ENCODE assay signal across 8 cellular contexts in genomic region chrX:37846558-37846933, GRCh38. TPM values are rescaled to one million over a fixed set of nuclear protein-coding genes. Genes with fewer than 3 reads are reported as not detected.
A peak's percentile ranks its signal among the peaks of the same experiment; 100 is the strongest.
DNase-seq lines count a peak whose midpoint lies in the region; ATAC-seq and TF ChIP-seq lines count a peak whose summit lies in the region.

No MANE protein-coding gene starts in this region.

- DNase-seq in SK-N-SH (no peak), GM13976 (ENCODE audit: low spot score) (no peak)
- DNase-seq in activated naive CD4-positive, alpha-beta T cell treated with anti-CD3 and anti-CD28 coated beads, Interleukin-2, amount 50 U/mL, for 72 hours (ENCODE audit: low spot score in 2 of 2): no peak
- DNase-seq in stimulated activated naive CD8-positive, alpha-beta T cell treated with anti-CD3 and anti-CD28 coated beads, Interleukin-15, amount 100 ng/mL, for 72 hours: no peak

- no peaks in the 10 kb centered on the region for H3K9me2 ChIP-seq in SK-N-SH

- no peaks in the 10 kb centered on the region for H3K9me3 Mint-ChIP-seq in activated naive CD4-positive, alpha-beta T cell treated with anti-CD3 and anti-CD28 coated beads, Interleukin-2, amount 50 U/mL, for 72 hours
- H3K9me3 Mint-ChIP-seq in stimulated activated naive CD8-positive, alpha-beta T cell treated with anti-CD3 and anti-CD28 coated beads, Interleukin-15, amount 100 ng/mL, for 72 hours: no peaks in the 10 kb centered on the region

- no peak for ATAC-seq in SK-N-SH treated with all-trans-retinoic acid at 6 μM for 48 hours
- peak; percentile 23 to 34 for ATAC-seq in activated naive CD4-positive, alpha-beta T cell treated with anti-CD3 and anti-CD28 coated beads, Interleukin-2, amount 50 U/mL, for 72 hours
- ATAC-seq in stimulated activated naive CD8-positive, alpha-beta T cell treated with anti-CD3 and anti-CD28 coated beads, Interleukin-15, amount 100 ng/mL, for 72 hours: peak; percentile 36
- no peak for ATAC-seq in GM18861 (IDR thresholded peaks at IDR 0.05; ENCODE audit: unreplicated experiment)
- no peak for ATAC-seq in GM18520 (IDR thresholded peaks at IDR 0.05; ENCODE audit: unreplicated experiment)

- peak overlapping the region; percentile 75 to 80 for H3K4me3 Mint-ChIP-seq in stimulated activated naive CD8-positive, alpha-beta T cell treated with anti-CD3 and anti-CD28 coated beads, Interleukin-15, amount 100 ng/mL, for 72 hours

- no peak for TF ChIP-seq RAD21 in SK-N-SH (IDR thresholded peaks at IDR 0.05; ENCODE audit: low read length)

- no peaks in the 10 kb centered on the region; a peak in 1 of 4 replicates for H3K4me1 ChIP-seq in SK-N-SH (ENCODE audit: control insufficient read depth in 1 of 2, insufficient read depth in 2 of 2, low read depth in 1 of 2, low read length in 1 of 2)

- CTCF ChIA-PET in SK-N-SH (lab: Yijun Ruan, JAX): no interaction called here

- no peaks in the 10 kb centered on the region for H3K27me3 ChIP-seq in SK-N-SH (ENCODE audit: insufficient read depth)

- H3F3A ChIP-seq in SK-N-SH (replicated peaks; ENCODE audit: insufficient read depth): no peaks in the 10 kb centered on the region

- H3K4me2 ChIP-seq in SK-N-SH: peak overlapping the region; percentile 77

- H3K27ac Mint-ChIP-seq in activated naive CD4-positive, alpha-beta T cell treated with anti-CD3 and anti-CD28 coated beads, Interleukin-2, amount 50 U/mL, for 72 hours: peak overlapping the region; percentile 86 to 93
- H3K27ac Mint-ChIP-seq in stimulated activated naive CD8-positive, alpha-beta T cell treated with anti-CD3 and anti-CD28 coated beads, Interleukin-15, amount 100 ng/mL, for 72 hours: peak overlapping the region; percentile 48 to 86

- H3K4me3 ChIP-seq in SK-N-SH (ENCODE audit: low read depth in 2 of 2, low read length in 1 of 2) (peak overlapping the region; percentile 56 to 66; a peak in 3 of 4 replicates), iPS-18c (ENCODE audit: insufficient read depth, low read depth, low read length) (peak overlapping the region; percentile 50)

- H3K9ac ChIP-seq in SK-N-SH: peak overlapping the region; percentile 77

- in situ Hi-C loops in GM13976 (cut with MboI; ENCODE audit: low sequenced_read_pairs, unreplicated experiment): loop anchor here (25.0 kb wide), 1 partner anchor 334 kb away; no protein-coding TSS in a partner anchor

- peaks cover 0 to 5% of the 10 kb centered on the region in 2 donors for H3K36me3 Mint-ChIP-seq in activated naive CD4-positive, alpha-beta T cell treated with anti-CD3 and anti-CD28 coated beads, Interleukin-2, amount 50 U/mL, for 72 hours

- H3K4me1 Mint-ChIP-seq in stimulated activated naive CD8-positive, alpha-beta T cell treated with anti-CD3 and anti-CD28 coated beads, Interleukin-15, amount 100 ng/mL, for 72 hours: peaks cover 24% of the 10 kb centered on the region

- peak overlapping the region; percentile 82; the same call in 1 of the 2 replicates for H2AFZ ChIP-seq in SK-N-SH (ENCODE audit: low read depth)

- H3K27me3 Mint-ChIP-seq in stimulated activated naive CD8-positive, alpha-beta T cell treated with anti-CD3 and anti-CD28 coated beads, Interleukin-15, amount 100 ng/mL, for 72 hours: no peaks in the 10 kb centered on the region

- POLR2A ChIA-PET in SK-N-SH (lab: Yijun Ruan, JAX): no interaction called here

- no peaks in the 10 kb centered on the region for H4K20me1 ChIP-seq in SK-N-SH (ENCODE audit: insufficient read depth)

- WGBS in SK-N-SH (ENCODE audit: low lambda C conversion rate): 34% methylated on average over 1 of the region's 1 CpG

- TF ChIP-seq CTCF in SK-N-SH (IDR thresholded peaks at IDR 0.05) (no peak), GM13976 (IDR thresholded peaks at IDR 0.05; ENCODE audit: borderline replicate concordance, control extremely low read depth, extremely low read depth, insufficient read depth, missing control alignments) (no peak)

- H3K79me2 ChIP-seq in SK-N-SH (ENCODE audit: insufficient read depth): no peaks in the 10 kb centered on the region; the same call in 1 of the 2 replicates

- TF ChIP-seq EP300 in SK-N-SH (IDR thresholded peaks at IDR 0.05; ENCODE audit: borderline replicate concordance in 1 of 2, low read depth in 1 of 2, low read length in 1 of 2): no peak

- peaks cover 0 to under 1% of the 10 kb centered on the region in 2 experiments for H3K36me3 ChIP-seq in SK-N-SH (replicated peaks in 1 of 2; ENCODE audit: control insufficient read depth in 1 of 2, insufficient read depth in 2 of 2, low read length in 1 of 2)

- H3K9me3 ChIP-seq in SK-N-SH (no peaks in the 10 kb centered on the region), iPS-18c (ENCODE audit: control insufficient read depth, insufficient read depth, low read length) (no peaks in the 10 kb centered on the region)

- H3K27ac ChIP-seq in SK-N-SH (ENCODE audit: low read depth in 2 of 2, low read length in 1 of 2): peak overlapping the region in 1 of 2 experiments; percentile 42; a peak in 1 of 4 replicates

TF ChIP-seq in SK-N-SH, 30 proteins besides CTCF, POLR2A, EP300 and RAD21:
- no peak for TF ChIP-seq REST (IDR thresholded peaks at IDR 0.05; ENCODE audit: low read depth, low read length)

TF ChIP-seq in SK-N-SH treated with all-trans-retinoic acid at 6 μM for 48 hours, 23 proteins besides CTCF, POLR2A, EP300 and RAD21:
- TF ChIP-seq CSDC2 (CRISPR knock-in tag; IDR thresholded peaks at IDR 0.05) (no peak), GLIS3 (CRISPR knock-in tag; IDR thresholded peaks at IDR 0.05) (no peak)

RNA-seq across cellular contexts. Expression of gene DYNLT3, which starts 0.8 kb away (rescaled TPM):
- 7.3 and 10.5 TPM in 2 replicates for polyA plus RNA-seq in SK-N-SH (2012; rRNA removed)
- polyA plus RNA-seq in SK-N-SH (2012; cell fraction: cytosol; rRNA removed): 14.3 and 18.8 TPM in 2 replicates
- 1.5 and 4.1 TPM in 2 replicates for polyA plus RNA-seq in SK-N-SH (2012; cell fraction: nucleus; rRNA removed)
- 10 to 100 TPM in 1 of 2 donors, 1 to 10 TPM in 1; 8.1 to 20.5 TPM for total RNA-seq in activated naive CD4-positive, alpha-beta T cell treated with anti-CD3 and anti-CD28 coated beads, Interleukin-2, amount 50 U/mL, for 72 hours

Comparison
In these comparisons a context has a peak if more than half of its experiments do, and no peak if none do; other contexts are left out.
1. ATAC-seq: peak in activated naive CD4-positive, alpha-beta T cell treated with anti-CD3 and anti-CD28 coated beads, Interleukin-2, amount 50 U/mL, for 72 hours (2 of 2) and stimulated activated naive CD8-positive, alpha-beta T cell treated with anti-CD3 and anti-CD28 coated beads, Interleukin-15, amount 100 ng/mL, for 72 hours (single experiment); none in SK-N-SH treated with all-trans-retinoic acid at 6 μM for 48 hours (single experiment), GM18861 (single experiment) and GM18520 (single experiment).